In genomic region chr1:100713027-100713426, GRCh38 we compare ENCODE assay signal across 8 cellular contexts. TPM values are rescaled to one million over a fixed set of nuclear protein-coding genes. Genes with fewer than 3 reads are reported as not detected.
DNase-seq lines count a peak whose midpoint lies in the region; ATAC-seq and TF ChIP-seq lines count a peak whose summit lies in the region.
"Not testable (repeated sequence)": the region's sequence is repeated elsewhere in the genome, so short reads cannot be mapped to it uniquely, and the experiment has no call there.

No MANE protein-coding gene starts in this region.

- H3K36me3 ChIP-seq in lower lobe of right lung: not testable (repeated sequence)

- POLR2A ChIA-PET in activated CD4-positive, alpha-beta memory T cell treated with anti-CD3 and anti-CD28 coated beads for 36 hours (lab: Charles Lee): not testable (repeated sequence)
- POLR2A ChIA-PET in activated naive CD8-positive, alpha-beta T cell treated with anti-CD3 and anti-CD28 coated beads, Interleukin-2, amount 10 ng/mL, durations not matched to agents 7 days and 5 days (lab: Charles Lee): interaction anchor here (0.7 kb wide), 1 partner anchor 102 kb away, joined by 3 read pairs; no protein-coding TSS in a partner anchor

- intact Hi-C loops in Calu3 (cut with micrococcal nuclease; ENCODE audit: unreplicated experiment): loop anchor here (10.0 kb wide), 1 partner anchor 68 kb away; no protein-coding TSS in a partner anchor
- intact Hi-C loops in activated CD4-positive, alpha-beta memory T cell treated with anti-CD3 and anti-CD28 coated beads for 36 hours (cut with micrococcal nuclease): loop anchor here (1.0 kb wide), 1 partner anchor 87 kb away; no protein-coding TSS in a partner anchor
- intact Hi-C loops in lower lobe of right lung (cut with DNase I): not testable (repeated sequence)

- not testable (repeated sequence) for H3K4me3 ChIP-seq in NB4 (ENCODE audit: low read depth, low read length); lower lobe of right lung

- not testable (repeated sequence) for H3K4me1 ChIP-seq in lower lobe of right lung

- not testable (repeated sequence) for BruUV-seq in Calu3 (replicated peaks; lab: Mats Ljungman, UMichigan)

- H3K36me3 Mint-ChIP-seq in Calu3 (ENCODE audit: insufficient read depth, unreplicated experiment); activated CD4-positive, alpha-beta memory T cell treated with anti-CD3 and anti-CD28 coated beads for 36 hours; activated T-cell treated with anti-CD3 and anti-CD28 coated beads, Interleukin-2, amount 50 U/mL, for 24 hours (ENCODE audit: low read depth): not testable (repeated sequence)
- peaks cover 14% of the 10 kb centered on the region for H3K36me3 Mint-ChIP-seq in activated naive CD8-positive, alpha-beta T cell treated with anti-CD3 and anti-CD28 coated beads, Interleukin-2, amount 10 ng/mL, durations not matched to agents 7 days and 5 days

- not testable (repeated sequence) for H3K9me3 Mint-ChIP-seq in Calu3 (ENCODE audit: low read depth, unreplicated experiment); activated CD4-positive, alpha-beta memory T cell treated with anti-CD3 and anti-CD28 coated beads for 36 hours; activated T-cell treated with anti-CD3 and anti-CD28 coated beads, Interleukin-2, amount 50 U/mL, for 24 hours; activated naive CD8-positive, alpha-beta T cell treated with anti-CD3 and anti-CD28 coated beads, Interleukin-2, amount 10 ng/mL, durations not matched to agents 7 days and 5 days

- H3K4me3 Mint-ChIP-seq in Calu3 (ENCODE audit: low read depth, unreplicated experiment); activated CD4-positive, alpha-beta memory T cell treated with anti-CD3 and anti-CD28 coated beads for 36 hours: not testable (repeated sequence)
- peak overlapping the region; percentile 46 for H3K4me3 Mint-ChIP-seq in activated T-cell treated with anti-CD3 and anti-CD28 coated beads, Interleukin-2, amount 50 U/mL, for 24 hours
- peak overlapping the region; percentile 77 for H3K4me3 Mint-ChIP-seq in activated naive CD8-positive, alpha-beta T cell treated with anti-CD3 and anti-CD28 coated beads, Interleukin-2, amount 10 ng/mL, durations not matched to agents 7 days and 5 days

- not testable (repeated sequence) for H3K27me3 Mint-ChIP-seq in Calu3 (ENCODE audit: unreplicated experiment); activated CD4-positive, alpha-beta memory T cell treated with anti-CD3 and anti-CD28 coated beads for 36 hours; activated naive CD8-positive, alpha-beta T cell treated with anti-CD3 and anti-CD28 coated beads, Interleukin-2, amount 10 ng/mL, durations not matched to agents 7 days and 5 days
- peaks cover 17% of the 10 kb centered on the region for H3K27me3 Mint-ChIP-seq in activated T-cell treated with anti-CD3 and anti-CD28 coated beads, Interleukin-2, amount 50 U/mL, for 24 hours

- peaks cover 16% of the 10 kb centered on the region for H3K4me1 Mint-ChIP-seq in Calu3 (ENCODE audit: low read depth, unreplicated experiment)
- H3K4me1 Mint-ChIP-seq in activated CD4-positive, alpha-beta memory T cell treated with anti-CD3 and anti-CD28 coated beads for 36 hours (ENCODE audit: low read depth): not testable (repeated sequence)
- peaks cover 35% of the 10 kb centered on the region for H3K4me1 Mint-ChIP-seq in activated T-cell treated with anti-CD3 and anti-CD28 coated beads, Interleukin-2, amount 50 U/mL, for 24 hours (ENCODE audit: low read depth)
- peaks cover 47% of the 10 kb centered on the region for H3K4me1 Mint-ChIP-seq in activated naive CD8-positive, alpha-beta T cell treated with anti-CD3 and anti-CD28 coated beads, Interleukin-2, amount 10 ng/mL, durations not matched to agents 7 days and 5 days

- ATAC-seq in activated naive CD8-positive, alpha-beta T cell treated with anti-CD3 and anti-CD28 coated beads, Interleukin-2, amount 10 ng/mL, durations not matched to agents 7 days and 5 days (ENCODE audit: low read depth): peak; percentile 89
- ATAC-seq in lower lobe of right lung: peak; percentile 42 to 53

- not testable (repeated sequence) for DNase-seq in Calu3
- DNase-seq in NB4 (ENCODE audit: low read depth): peak; percentile 46
- peak; percentile 67 for DNase-seq in activated CD4-positive, alpha-beta memory T cell treated with anti-CD3 and anti-CD28 coated beads for 36 hours
- DNase-seq in activated T-cell treated with anti-CD3 and anti-CD28 coated beads, Interleukin-2, amount 50 U/mL, for 24 hours: peak; percentile 64
- peak; percentile 80 for DNase-seq in activated naive CD8-positive, alpha-beta T cell treated with anti-CD3 and anti-CD28 coated beads, Interleukin-2, amount 10 ng/mL, durations not matched to agents 7 days and 5 days
- peak; percentile 44 for DNase-seq in lower lobe of right lung
- DNase-seq in stimulated activated CD4-positive, alpha-beta T cell treated with anti-CD3 and anti-CD28 coated beads, Interleukin-2, amount 100 ng/mL, for 24 hours: peak; percentile 19 to 43
- DNase-seq in stimulated activated CD8-positive, alpha-beta memory T cell treated with anti-CD3 and anti-CD28 coated beads, Interleukin-4, amount 100 ng/mL, for 48 hours: peak; percentile 85

- not testable (repeated sequence) for H3K9me3 ChIP-seq in lower lobe of right lung

- peak overlapping the region; percentile 80 for H3K27ac Mint-ChIP-seq in Calu3 (ENCODE audit: unreplicated experiment)
- H3K27ac Mint-ChIP-seq in activated CD4-positive, alpha-beta memory T cell treated with anti-CD3 and anti-CD28 coated beads for 36 hours: not testable (repeated sequence)
- H3K27ac Mint-ChIP-seq in activated T-cell treated with anti-CD3 and anti-CD28 coated beads, Interleukin-2, amount 50 U/mL, for 24 hours: peak overlapping the region; percentile 85
- peak overlapping the region; percentile 90 for H3K27ac Mint-ChIP-seq in activated naive CD8-positive, alpha-beta T cell treated with anti-CD3 and anti-CD28 coated beads, Interleukin-2, amount 10 ng/mL, durations not matched to agents 7 days and 5 days

- not testable (repeated sequence) for TF ChIP-seq CTCF in Calu3 (IDR thresholded peaks at IDR 0.05; ENCODE audit: unreplicated experiment); NB4 (IDR thresholded peaks at IDR 0.05; ENCODE audit: low read depth, low read length); lower lobe of right lung (IDR thresholded peaks at IDR 0.05)

- TF ChIP-seq POLR2A in NB4 (IDR thresholded peaks at IDR 0.05; ENCODE audit: extremely low read depth, insufficient read length): not testable (repeated sequence)

- not testable (repeated sequence) for H3K27me3 ChIP-seq in lower lobe of right lung (ENCODE audit: low read depth)

- CTCF ChIA-PET in Calu3 (lab: Charles Lee): not testable (repeated sequence)
- CTCF ChIA-PET in activated CD4-positive, alpha-beta memory T cell treated with anti-CD3 and anti-CD28 coated beads for 36 hours (lab: Charles Lee): interaction anchor here (1.0 kb wide), 1 partner anchor 156 kb away, joined by 3 read pairs; no protein-coding TSS in a partner anchor

- not testable (repeated sequence) for H3K27ac ChIP-seq in lower lobe of right lung

RNA-seq across cellular contexts. Expression of gene VCAM1, which starts 6.5 kb away (rescaled TPM):
- total RNA-seq in Calu3 (2022) (0.94 and 1.4 TPM in 2 replicates), lower lobe of right lung (5.5 TPM)
- total RNA-seq in activated CD4-positive, alpha-beta memory T cell treated with anti-CD3 and anti-CD28 coated beads for 36 hours: not detected
- under 1 TPM; 0.51 to 0.53 TPM for total RNA-seq in activated naive CD8-positive, alpha-beta T cell treated with anti-CD3 and anti-CD28 coated beads, Interleukin-2, amount 10 ng/mL, durations not matched to agents 7 days and 5 days
